28 cellular contexts compared by ENCODE assay signal in the genomic region with DNA sequence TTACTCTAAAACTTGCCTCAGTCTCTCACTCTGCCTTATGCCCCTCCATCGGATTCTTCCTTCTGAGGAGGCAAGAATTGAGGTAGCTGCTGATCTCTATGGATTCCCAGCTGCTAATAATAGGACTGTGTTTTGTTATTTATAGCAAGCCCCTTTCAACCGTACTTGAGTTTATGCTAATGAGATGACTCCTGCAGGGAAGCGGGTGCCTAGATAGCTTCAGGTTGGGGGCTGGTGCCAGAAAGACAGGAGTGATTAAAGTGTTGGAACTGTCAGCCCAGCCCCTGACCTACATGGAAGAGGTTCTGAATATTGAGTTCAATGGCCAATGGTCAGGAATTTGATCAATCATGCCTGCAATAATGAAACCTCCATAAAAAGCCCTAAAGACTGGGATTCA. TPM values are rescaled to one million over a fixed set of nuclear protein-coding genes. Genes with fewer than 3 reads are reported as not detected.
DNase-seq lines count a peak whose midpoint lies in the region; ATAC-seq, FAIRE-seq and TF ChIP-seq lines count a peak whose summit lies in the region.
"Had no signal": no experiment of that assay in that cellular context is flagged by ENCODE, and none has a peak within 500 bp of the region (broad histone marks: within the 10 kb centered on the region; RNA-seq: fewer than 3 reads in every experiment).

No MANE protein-coding gene starts in this region.

- H3K27ac Mint-ChIP-seq in astrocyte (ENCODE audit: unreplicated experiment) = no peak overlapping the region
- H3K27ac Mint-ChIP-seq in activated T-helper 17 cell treated with anti-CD3 and anti-CD28 coated beads, Interleukin-2, amount 50 U/mL, for 72 hours = no peak overlapping the region
- H3K27ac Mint-ChIP-seq: activated CD8-positive, alpha-beta T cell treated with anti-CD3 and anti-CD28 coated beads, Interleukin-2, amount 10 ng/mL, durations not matched to agents 7 days and 5 days; mesothelial cell of epicardium; naive thymus-derived CD4-positive, alpha-beta T cell; T-helper 1 cell treated with Interleukin-12 subunit alpha and Interleukin-12 subunit beta and Interleukin-4 antibody, amounts not matched to agents 30 μg/mL and 1 μg/mL, for 36 hours had no signal

- intact Hi-C loops in psoas muscle (cut with DNase I) = no loop called here

- H3K9me3 ChIP-seq in astrocyte (ENCODE audit: insufficient read depth, low read depth, low read length) (no peaks in the 10 kb centered on the region), iPS-15b (ENCODE audit: control insufficient read depth, insufficient read depth, low read length) (no peaks in the 10 kb centered on the region), psoas muscle (no peaks in the 10 kb centered on the region)
- H3K9me3 ChIP-seq: tibial artery had no signal

- WGBS in psoas muscle, 3 donors = 25 to 48% (median 26%) methylated on average over 3 of the region's 3 CpGs

- H3K9me3 Mint-ChIP-seq in astrocyte (ENCODE audit: unreplicated experiment) = peaks cover 7% of the 10 kb centered on the region
- H3K9me3 Mint-ChIP-seq in activated T-helper 17 cell treated with anti-CD3 and anti-CD28 coated beads, Interleukin-2, amount 50 U/mL, for 72 hours = no peaks in the 10 kb centered on the region
- H3K9me3 Mint-ChIP-seq: T-helper 1 cell treated with Interleukin-12 subunit alpha and Interleukin-12 subunit beta and Interleukin-4 antibody, amounts not matched to agents 30 μg/mL and 1 μg/mL, for 36 hours had no signal

- no peaks in the 10 kb centered on the region for H3K27me3 Mint-ChIP-seq in astrocyte (ENCODE audit: low read depth, unreplicated experiment)
- H3K27me3 Mint-ChIP-seq in activated T-helper 17 cell treated with anti-CD3 and anti-CD28 coated beads, Interleukin-2, amount 50 U/mL, for 72 hours = peaks cover 7% of the 10 kb centered on the region

- H2AFZ ChIP-seq in astrocyte (ENCODE audit: low read depth, low read length) = no peak overlapping the region

- H3K4me1 ChIP-seq in astrocyte (ENCODE audit: insufficient read depth, low read length) = peaks cover 10% of the 10 kb centered on the region
- H3K4me1 ChIP-seq in iPS-15b (ENCODE audit: control insufficient read depth, insufficient read depth, low read length) = peaks cover 21% of the 10 kb centered on the region
- H3K4me1 ChIP-seq in psoas muscle = peaks cover 15% of the 10 kb centered on the region
- H3K4me1 ChIP-seq: tibial artery had no signal

- peak overlapping the region; percentile 9 for H3K4me2 ChIP-seq in astrocyte (ENCODE audit: low read length)
- H3K4me2 ChIP-seq: smooth muscle cell had no signal

- H3K4me3 ChIP-seq in astrocyte (ENCODE audit: insufficient read depth, low read depth, low read length) (no peak overlapping the region), iPS-15b (ENCODE audit: low read depth, low read length) (peak overlapping the region; percentile 26), psoas muscle (no peak overlapping the region)
- H3K4me3 ChIP-seq: smooth muscle cell, tibial artery had no signal

- H3K9ac ChIP-seq in astrocyte (ENCODE audit: low read length) (no peak overlapping the region), iPS-15b (ENCODE audit: low read depth, low read length) (no peak overlapping the region)

- FAIRE-seq in astrocyte (lab: Jason Lieb, UNC) = no peak
- FAIRE-seq: endothelial cell of umbilical vein, GM18507 had no signal

- peak in 2 of 3 experiments; percentile 1 to 5 for DNase-seq in NCI-H1417 (lab: John Stamatoyannopoulos, UW)
- DNase-seq in NCI-H1417 treated with DMSO at 0.1 percent for 48 hours (lab: John Stamatoyannopoulos, UW) = no peak
- DNase-seq in astrocyte (ENCODE audit: low read depth) = no peak
- no peak for DNase-seq in psoas muscle
- no peak for DNase-seq in NCI-H1105 (lab: John Stamatoyannopoulos, UW)
- no peak for DNase-seq in NCI-H187 treated with DMSO at 0.1 percent for 48 hours (lab: John Stamatoyannopoulos, UW)
- DNase-seq: 8988T; activated CD8-positive, alpha-beta T cell treated with anti-CD3 and anti-CD28 coated beads, Interleukin-2, amount 10 ng/mL, durations not matched to agents 7 days and 5 days; activated gamma-delta T cell; cerebellar nuclear complex; DND-41; IMR-90; left colon; naive thymus-derived CD4-positive, alpha-beta T cell; NCI-H2029 treated with DMSO at 0.1 percent for 48 hours; NCI-H446; NCI-H774; nucleus accumbens; stimulated activated CD4-positive, alpha-beta T cell treated with anti-CD3 and anti-CD28 coated beads, Interleukin-1b, Interleukin-23, amount 100 ng/mL, for 48 hours had no signal

- H3K36me3 ChIP-seq in astrocyte (ENCODE audit: insufficient read depth, low read length) (no peaks in the 10 kb centered on the region), iPS-15b (ENCODE audit: control insufficient read depth, insufficient read depth, low read length) (no peaks in the 10 kb centered on the region), psoas muscle (ENCODE audit: insufficient read depth in 1 of 2, low read depth in 1 of 2) (no peaks in the 10 kb centered on the region)
- H3K36me3 ChIP-seq: tibial artery had no signal

- no peaks in the 10 kb centered on the region for H3K36me3 Mint-ChIP-seq in astrocyte (ENCODE audit: low read depth, unreplicated experiment)
- H3K36me3 Mint-ChIP-seq in activated T-helper 17 cell treated with anti-CD3 and anti-CD28 coated beads, Interleukin-2, amount 50 U/mL, for 72 hours (ENCODE audit: low read depth) = no peaks in the 10 kb centered on the region
- H3K36me3 Mint-ChIP-seq: mesothelial cell of epicardium; naive thymus-derived CD4-positive, alpha-beta T cell had no signal

- H3K79me2 ChIP-seq in astrocyte (ENCODE audit: insufficient read depth, low read length) = no peaks in the 10 kb centered on the region

- no peak overlapping the region for H3K4me3 Mint-ChIP-seq in astrocyte (ENCODE audit: unreplicated experiment)
- H3K4me3 Mint-ChIP-seq in activated T-helper 17 cell treated with anti-CD3 and anti-CD28 coated beads, Interleukin-2, amount 50 U/mL, for 72 hours = no peak overlapping the region
- H3K4me3 Mint-ChIP-seq: activated CD8-positive, alpha-beta T cell treated with anti-CD3 and anti-CD28 coated beads, Interleukin-2, amount 10 ng/mL, durations not matched to agents 7 days and 5 days; CD14-positive monocyte; mesothelial cell of epicardium; naive thymus-derived CD4-positive, alpha-beta T cell; T-helper 1 cell treated with Interleukin-12 subunit alpha and Interleukin-12 subunit beta and Interleukin-4 antibody, amounts not matched to agents 30 μg/mL and 1 μg/mL, for 36 hours had no signal

- no peaks in the 10 kb centered on the region for H4K20me1 ChIP-seq in astrocyte (ENCODE audit: insufficient read depth, low read length)

- H3K27ac ChIP-seq in astrocyte (ENCODE audit: low read depth, low read length) (no peak overlapping the region), psoas muscle (no peak overlapping the region)
- H3K27ac ChIP-seq: tibial artery had no signal

- H3K27me3 ChIP-seq in astrocyte (ENCODE audit: insufficient read depth, low read length) = no peaks in the 10 kb centered on the region
- H3K27me3 ChIP-seq in iPS-15b (ENCODE audit: control insufficient read depth, insufficient read depth, low read length) = no peaks in the 10 kb centered on the region
- H3K27me3 ChIP-seq in psoas muscle (ENCODE audit: insufficient read depth in 3 of 3, low read length in 2 of 3) = no peaks in the 10 kb centered on the region
- H3K27me3 ChIP-seq: tibial artery had no signal

- peaks cover 41% of the 10 kb centered on the region for H3K4me1 Mint-ChIP-seq in astrocyte (ENCODE audit: low read depth, unreplicated experiment)
- peaks cover 9% of the 10 kb centered on the region for H3K4me1 Mint-ChIP-seq in activated T-helper 17 cell treated with anti-CD3 and anti-CD28 coated beads, Interleukin-2, amount 50 U/mL, for 72 hours

- peak; percentile 68 to 95 (median 82) for ATAC-seq in psoas muscle
- no peak for ATAC-seq in activated T-helper 17 cell treated with anti-CD3 and anti-CD28 coated beads, Interleukin-2, amount 50 U/mL, for 72 hours (replicated peaks)
- ATAC-seq: activated CD8-positive, alpha-beta T cell treated with anti-CD3 and anti-CD28 coated beads, Interleukin-2, amount 10 ng/mL, durations not matched to agents 7 days and 5 days; left colon; naive thymus-derived CD4-positive, alpha-beta T cell had no signal

- TF ChIP-seq CTCF in astrocyte (IDR thresholded peaks at IDR 0.05; ENCODE audit: insufficient read depth, low read depth, low read length) (no peak), psoas muscle (IDR thresholded peaks at IDR 0.05) (no peak)

RNA-seq across cellular contexts. Expression of gene LIMD1, which starts 21.8 kb away (rescaled TPM):
- 27.2 and 28.4 TPM in 2 replicates for total RNA-seq in astrocyte
- total RNA-seq in psoas muscle = 10 to 100 TPM; 22.5 to 34.1 (median 32.0) TPM
- 1 to 10 TPM; 3.3 to 9.1 (median 5.5) TPM for polyA plus RNA-seq in psoas muscle
- 10 to 100 TPM; 27.6 to 46.5 TPM for total RNA-seq in activated T-helper 17 cell treated with anti-CD3 and anti-CD28 coated beads, Interleukin-2, amount 50 U/mL, for 72 hours

Comparison
In these comparisons a context has a peak if more than half of its experiments do, and no peak if none do; other contexts are left out.
1. DNase-seq: peak in NCI-H1417 (2 of 3); none in NCI-H1417 treated with DMSO at 0.1 percent for 48 hours (single experiment), astrocyte (single experiment), psoas muscle (0 of 2), NCI-H1105 (single experiment) and NCI-H187 treated with DMSO at 0.1 percent for 48 hours (single experiment).